11 cellular contexts compared by ENCODE assay signal in genomic region chr22:28923826-28924732, GRCh38. TPM values are rescaled to one million over a fixed set of nuclear protein-coding genes. Genes with fewer than 3 reads are reported as not detected.
DNase-seq lines count a peak whose midpoint lies in the region; TF ChIP-seq lines count a peak whose summit lies in the region.
"Had no signal": no experiment of that assay in that cellular context is flagged by ENCODE, and none has a peak within 500 bp of the region (broad histone marks: within the 10 kb centered on the region; RNA-seq: fewer than 3 reads in every experiment).

No MANE protein-coding gene starts in this region.

- H3K27ac Mint-ChIP-seq in neural crest cell (ENCODE audit: unreplicated experiment) = peak overlapping the region; percentile 94
- no peak overlapping the region for H3K27ac Mint-ChIP-seq in activated naive CD4-positive, alpha-beta T cell treated with anti-CD3 and anti-CD28 coated beads for 36 hours
- H3K27ac Mint-ChIP-seq: CD4-positive, alpha-beta T cell had no signal

- intact Hi-C loops in activated naive CD4-positive, alpha-beta T cell treated with anti-CD3 and anti-CD28 coated beads for 36 hours (cut with micrococcal nuclease) = no loop called here

- peak; percentile 91 for DNase-seq in COLO668 (lab: John Stamatoyannopoulos, UW; ENCODE audit: unreplicated experiment)
- DNase-seq in NCI-H146 (lab: John Stamatoyannopoulos, UW) = peak; percentile 78
- DNase-seq in cerebellum (ENCODE audit: low spot score) = peak; percentile 55
- DNase-seq in neural crest cell (ENCODE audit: low read depth, low spot score) = peak; percentile 37
- DNase-seq in activated naive CD4-positive, alpha-beta T cell treated with anti-CD3 and anti-CD28 coated beads for 36 hours = no peak
- DNase-seq in activated CD4-positive, alpha-beta T cell treated with anti-CD3 and anti-CD28 coated beads for 4 hours = no peak
- DNase-seq in NOMO-1 treated with DMSO at 0.1 percent for 48 hours (lab: John Stamatoyannopoulos, UW; ENCODE audit: unreplicated experiment) = no peak
- DNase-seq in HCEC 1CT = no peak
- DNase-seq: stimulated activated CD4-positive, alpha-beta T cell treated with anti-CD3 and anti-CD28 coated beads, Interleukin-2, amount 100 ng/mL, for 24 hours; T-helper 2 cell had no signal

- TF ChIP-seq CTCF in neural crest cell (conservative IDR thresholded peaks at IDR 0.05) = no peak

- peaks cover 72% of the 10 kb centered on the region for H3K4me1 Mint-ChIP-seq in neural crest cell
- peaks cover 11% of the 10 kb centered on the region for H3K4me1 Mint-ChIP-seq in activated naive CD4-positive, alpha-beta T cell treated with anti-CD3 and anti-CD28 coated beads for 36 hours (ENCODE audit: low read depth)

- CTCF ChIA-PET in activated naive CD4-positive, alpha-beta T cell treated with anti-CD3 and anti-CD28 coated beads for 36 hours (lab: Charles Lee) = interaction anchor here (0.5 kb wide), 1 partner anchor 83 kb away, joined by 3 read pairs; no protein-coding TSS in a partner anchor

- peak overlapping the region; percentile 50 for H3K4me3 Mint-ChIP-seq in neural crest cell
- no peak overlapping the region for H3K4me3 Mint-ChIP-seq in activated naive CD4-positive, alpha-beta T cell treated with anti-CD3 and anti-CD28 coated beads for 36 hours
- H3K4me3 Mint-ChIP-seq: CD4-positive, alpha-beta T cell had no signal

- H3K9me3 Mint-ChIP-seq in neural crest cell = no peaks in the 10 kb centered on the region
- H3K9me3 Mint-ChIP-seq in activated naive CD4-positive, alpha-beta T cell treated with anti-CD3 and anti-CD28 coated beads for 36 hours = no peaks in the 10 kb centered on the region
- H3K9me3 Mint-ChIP-seq: CD4-positive, alpha-beta T cell had no signal

- no peaks in the 10 kb centered on the region for H3K36me3 Mint-ChIP-seq in neural crest cell (ENCODE audit: low read depth)
- H3K36me3 Mint-ChIP-seq in activated naive CD4-positive, alpha-beta T cell treated with anti-CD3 and anti-CD28 coated beads for 36 hours (ENCODE audit: low read depth) = no peaks in the 10 kb centered on the region

- no peaks in the 10 kb centered on the region for H3K27me3 Mint-ChIP-seq in neural crest cell (ENCODE audit: low read depth)
- peaks cover 24% of the 10 kb centered on the region for H3K27me3 Mint-ChIP-seq in activated naive CD4-positive, alpha-beta T cell treated with anti-CD3 and anti-CD28 coated beads for 36 hours (ENCODE audit: low read depth)

RNA-seq across cellular contexts. Expression of gene ZNRF3, which starts 40.7 kb away (rescaled TPM):
- total RNA-seq in cerebellum = 13.3 TPM
- 18.5 and 18.9 TPM in 2 replicates for total RNA-seq in neural crest cell
- 1 to 10 TPM; 1.6 to 2.2 TPM for total RNA-seq in activated naive CD4-positive, alpha-beta T cell treated with anti-CD3 and anti-CD28 coated beads for 36 hours

Comparison
In these comparisons a context has a peak if more than half of its experiments do, and no peak if none do; other contexts are left out.
1. DNase-seq: peak in COLO668 (single experiment), NCI-H146 (single experiment), cerebellum (single experiment) and neural crest cell (single experiment); none in activated naive CD4-positive, alpha-beta T cell treated with anti-CD3 and anti-CD28 coated beads for 36 hours (single experiment), activated CD4-positive, alpha-beta T cell treated with anti-CD3 and anti-CD28 coated beads for 4 hours (0 of 2), NOMO-1 treated with DMSO at 0.1 percent for 48 hours (single experiment) and HCEC 1CT (single experiment).